In genomic region chr2:73984203-73984921, GRCh38 we compare ENCODE assay signal across 8 cellular contexts. TPM values are rescaled to one million over a fixed set of nuclear protein-coding genes. Genes with fewer than 3 reads are reported as not detected.
DNase-seq lines count a peak whose midpoint lies in the region; ATAC-seq and TF ChIP-seq lines count a peak whose summit lies in the region.

TET3 (plus strand) TSS chr2:73984910; CDS start chr2:73986404, 1,494 bp downstream.

- ATAC-seq in GM18858 (IDR thresholded peaks at IDR 0.05; ENCODE audit: unreplicated experiment): peak; percentile 29
- ATAC-seq in HG03280 (IDR thresholded peaks at IDR 0.05; ENCODE audit: unreplicated experiment): peak; percentile 48
- no peak for ATAC-seq in WTC11

- H3K36me3 Mint-ChIP-seq in WTC11: peaks cover 8% of the 10 kb centered on the region

- no peak for TF ChIP-seq CTCF in AG04449 (IDR thresholded peaks at IDR 0.05; ENCODE audit: insufficient read depth, low read length, missing control alignments)
- no peak for TF ChIP-seq CTCF in WTC11 (IDR thresholded peaks at IDR 0.05)

- no peak for DNase-seq in AG04449 (ENCODE audit: low read depth, low spot score)
- peak; percentile 49 for DNase-seq in WTC11 (ENCODE audit: low spot score)
- peak; percentile 76 for DNase-seq in ecto neural progenitor cell (ENCODE audit: low spot score)
- DNase-seq in SK-N-DZ (ENCODE audit: low spot score): no peak

- H3K9me3 Mint-ChIP-seq in WTC11: no peaks in the 10 kb centered on the region

- POLR2A ChIA-PET in AG04449 (lab: Yijun Ruan, JAX): no interaction called here
- POLR2A ChIA-PET in WTC11 (lab: Charles Lee): no interaction called here

- H3K27me3 Mint-ChIP-seq in WTC11 (ENCODE audit: low read depth): peaks cover 44% of the 10 kb centered on the region

- peaks cover 51% of the 10 kb centered on the region for H3K4me1 ChIP-seq in mesodermal cell (ENCODE audit: control insufficient read depth, insufficient read depth, low read length, poor library complexity, severe bottlenecking)

- peaks cover 23% of the 10 kb centered on the region for H3K36me3 ChIP-seq in mesodermal cell (ENCODE audit: control insufficient read depth, insufficient read depth, low read length)

- H3K4me3 Mint-ChIP-seq in WTC11: peak within 1 kb of the TSS; percentile 82

- H3K4me1 Mint-ChIP-seq in WTC11: peaks cover 80% of the 10 kb centered on the region

- H3K4me3 ChIP-seq in AG04449 (ENCODE audit: low read depth, low read length) (peak within 1 kb of the TSS; percentile 58), mesodermal cell (ENCODE audit: extremely low read depth, insufficient read depth, low read length, poor library complexity, severe bottlenecking) (peak within 1 kb of the TSS; percentile 53)

- CTCF ChIA-PET in AG04449 (lab: Yijun Ruan, JAX): no interaction called here
- CTCF ChIA-PET in WTC11 (lab: Charles Lee): no interaction called here

- peak within 1 kb of the TSS; percentile 82 for H3K27ac Mint-ChIP-seq in WTC11

- H3K9me3 ChIP-seq in mesodermal cell (ENCODE audit: control insufficient read depth, low read length): no peaks in the 10 kb centered on the region

- WGBS in mesodermal cell (ENCODE audit: insufficient coverage in 2 of 2), 2 experiments: 0% methylated on average over 62 to 66 of the region's 85 CpGs

- no peak within 1 kb of the TSS for H3K27ac ChIP-seq in mesodermal cell (ENCODE audit: low read depth, low read length, severe bottlenecking)
- no peak within 1 kb of the TSS for H3K27ac ChIP-seq in temporal lobe (ENCODE audit: low read depth, low read length)

TF ChIP-seq in WTC11, 78 proteins besides CTCF, POLR2A, EP300 and RAD21 (continues in another document):
- no peak for TF ChIP-seq JAZF1 (CRISPR knock-in tag; IDR thresholded peaks at IDR 0.05)
- 0 out of 2 replicates have a peak, but pooled peaks have one; percentile 27 for TF ChIP-seq TEAD4 (CRISPR knock-in tag; IDR thresholded peaks at IDR 0.05)
- TF ChIP-seq GABPB1 (CRISPR knock-in tag; IDR thresholded peaks at IDR 0.05): peak; percentile 43; the same call in 1 of the 2 replicates
- peak; percentile 15; the same call in 1 of the 2 replicates for TF ChIP-seq FOXK1 (CRISPR knock-in tag; IDR thresholded peaks at IDR 0.05)
- TF ChIP-seq HMGXB4 (CRISPR knock-in tag; IDR thresholded peaks at IDR 0.05): peak; percentile 74
- TF ChIP-seq E2F1 (CRISPR knock-in tag; IDR thresholded peaks at IDR 0.05): no peak
- 0 out of 2 replicates have a peak, but pooled peaks have one; percentile 39 for TF ChIP-seq ZBTB43 (CRISPR knock-in tag; IDR thresholded peaks at IDR 0.05)
- peak; percentile 34; the same call in 1 of the 2 replicates for TF ChIP-seq ATF1 (CRISPR knock-in tag; IDR thresholded peaks at IDR 0.05)
- no peak for TF ChIP-seq FOXJ3 (CRISPR knock-in tag; IDR thresholded peaks at IDR 0.05; ENCODE audit: borderline replicate concordance)
- TF ChIP-seq ESRRA (CRISPR knock-in tag; IDR thresholded peaks at IDR 0.05; ENCODE audit: borderline replicate concordance): peak; percentile 29; the same call in 1 of the 2 replicates
- TF ChIP-seq IRF1 (CRISPR knock-in tag; IDR thresholded peaks at IDR 0.05): peak; percentile 37; the same call in 1 of the 2 replicates
- 0 out of 2 replicates have a peak, but pooled peaks have one; percentile 58 for TF ChIP-seq E2F5 (CRISPR knock-in tag; IDR thresholded peaks at IDR 0.05)
- TF ChIP-seq JUN (CRISPR knock-in tag; IDR thresholded peaks at IDR 0.05): 0 out of 2 replicates have a peak, but pooled peaks have one; percentile 31
- 0 out of 2 replicates have a peak, but pooled peaks have one; percentile 57 for TF ChIP-seq FOXP4 (CRISPR knock-in tag; IDR thresholded peaks at IDR 0.05)
- TF ChIP-seq ZNF121 (CRISPR knock-in tag; IDR thresholded peaks at IDR 0.05): 0 out of 2 replicates have a peak, but pooled peaks have one; percentile 13
- peak; percentile 63 for TF ChIP-seq USF2 (CRISPR knock-in tag; IDR thresholded peaks at IDR 0.05)

RNA-seq across cellular contexts. Expression of gene TET3, which starts in this region (rescaled TPM):
- total RNA-seq in WTC11 (2021) (16.4 to 19.3 TPM (median 18.2 TPM) in 3 replicates), temporal lobe (21.4 TPM)
- polyA plus RNA-seq in mesodermal cell (2013, experiment 1 of 2): 7.4 TPM
- 6.6 TPM for polyA plus RNA-seq in mesodermal cell (2013, experiment 2 of 2)
- polyA plus RNA-seq in SK-N-DZ (2014; cell fraction: cytosol; rRNA removed): 7.4 and 8.5 TPM in 2 replicates
- 6.7 and 12.0 TPM in 2 replicates for polyA plus RNA-seq in SK-N-DZ (2014; cell fraction: nucleus; rRNA removed)

Comparison
In these comparisons a context has a peak if more than half of its experiments do, and no peak if none do; other contexts are left out.
1. DNase-seq: peak in WTC11 (single experiment) and ecto neural progenitor cell (single experiment); none in AG04449 (single experiment) and SK-N-DZ (single experiment).